In genomic region chr3:23540600-23540999, GRCh38 we compare ENCODE assay signal across 31 cellular contexts.
"Had no signal": no experiment of that assay in that cellular context is flagged by ENCODE, and none has a peak within 500 bp of the region (broad histone marks: within the 10 kb centered on the region; RNA-seq: fewer than 3 reads in every experiment).

No MANE protein-coding gene starts in this region.

- H3K4me2 ChIP-seq: SK-N-SH had no signal

- FAIRE-seq: astrocyte, RCC 7860, TTC549 had no signal

- DNase-seq: activated CD4-positive, alpha-beta T cell treated with anti-CD3 and anti-CD28 coated beads for 36 hours; activated CD4-positive, alpha-beta T cell treated with anti-CD3 and anti-CD28 coated beads, Interleukin-2, amount 10 ng/mL, durations not matched to agents 7 days and 5 days; activated CD4-positive, alpha-beta T cell treated with anti-CD3 and anti-CD28 coated beads, Interleukin-2, amount 50 U/mL, for 48 hours; activated CD8-positive, alpha-beta T cell treated with anti-CD3 and anti-CD28 coated beads, Interleukin-2, amount 10 ng/mL, durations not matched to agents 7 days and 5 days; activated gamma-delta T cell treated with Interleukin-2 at 50 U/mL for 16 hours; activated naive CD4-positive, alpha-beta T cell treated with anti-CD3 and anti-CD28 coated beads for 36 hours; activated T-cell treated with anti-CD3 and anti-CD28 coated beads, Interleukin-2, amount 50 U/mL, for 24 hours; adrenal gland; body of pancreas; MM.1S; MV-4-11; NCI-H1092; NCI-H1436 treated with DMSO at 0.1 percent for 48 hours; NCI-H1694 treated with DMSO at 0.1 percent for 48 hours; NCI-H2029; NCI-H2171; NCI-H510A; NCI-H526; NCI-H748 treated with DMSO at 0.1 percent for 48 hours; PC-3; Right ventricle myocardium superior; SJCRH30; SK-N-SH had no signal

- ATAC-seq: activated CD4-positive, alpha-beta T cell treated with anti-CD3 and anti-CD28 coated beads for 36 hours; activated CD4-positive, CD25-positive, alpha-beta regulatory T cell treated with anti-CD3 and anti-CD28 coated beads, Interleukin-2, amount 50 U/mL, for 24 hours; activated CD8-positive, alpha-beta T cell treated with anti-CD3 and anti-CD28 coated beads, Interleukin-2, amount 10 ng/mL, durations not matched to agents 7 days and 5 days; activated naive CD4-positive, alpha-beta T cell treated with anti-CD3 and anti-CD28 coated beads, Interleukin-2, amount 50 U/mL, for 72 hours; body of pancreas; PC-3 had no signal

- H3K27ac ChIP-seq: adrenal gland, body of pancreas, breast epithelium, SJCRH30 had no signal

- H3K9me3 Mint-ChIP-seq: activated naive CD4-positive, alpha-beta T cell treated with anti-CD3 and anti-CD28 coated beads for 36 hours; activated T-cell treated with anti-CD3 and anti-CD28 coated beads, Interleukin-2, amount 50 U/mL, for 24 hours; T-helper 1 cell treated with Interleukin-12 subunit alpha and Interleukin-12 subunit beta and Interleukin-4 antibody, amounts not matched to agents 30 μg/mL and 1 μg/mL, for 36 hours; T-helper 2 cell treated with Interferon-gamma antibody and Interleukin-4, amounts not matched to agents 5 μg/mL and 100 μg/mL, for 36 hours had no signal

- H3K36me3 ChIP-seq: adrenal gland, breast epithelium, SJCRH30 had no signal

- H3K27ac Mint-ChIP-seq: activated CD4-positive, alpha-beta T cell treated with anti-CD3 and anti-CD28 coated beads for 36 hours; activated CD4-positive, alpha-beta T cell treated with anti-CD3 and anti-CD28 coated beads, Interleukin-2, amount 10 ng/mL, durations not matched to agents 7 days and 5 days; activated CD8-positive, alpha-beta T cell treated with anti-CD3 and anti-CD28 coated beads, Interleukin-2, amount 10 ng/mL, durations not matched to agents 7 days and 5 days; activated naive CD4-positive, alpha-beta T cell treated with anti-CD3 and anti-CD28 coated beads for 36 hours; activated naive CD4-positive, alpha-beta T cell treated with anti-CD3 and anti-CD28 coated beads, Interleukin-2, amount 50 U/mL, for 72 hours; activated T-cell treated with anti-CD3 and anti-CD28 coated beads, Interleukin-2, amount 50 U/mL, for 24 hours; T-helper 1 cell treated with Interleukin-12 subunit alpha and Interleukin-12 subunit beta and Interleukin-4 antibody, amounts not matched to agents 30 μg/mL and 1 μg/mL, for 36 hours; T-helper 2 cell treated with Interferon-gamma antibody and Interleukin-4, amounts not matched to agents 5 μg/mL and 100 μg/mL, for 36 hours had no signal

- H3K4me3 Mint-ChIP-seq: activated CD4-positive, alpha-beta T cell treated with anti-CD3 and anti-CD28 coated beads for 36 hours; activated CD4-positive, alpha-beta T cell treated with anti-CD3 and anti-CD28 coated beads, Interleukin-2, amount 10 ng/mL, durations not matched to agents 7 days and 5 days; activated CD8-positive, alpha-beta T cell treated with anti-CD3 and anti-CD28 coated beads, Interleukin-2, amount 10 ng/mL, durations not matched to agents 7 days and 5 days; activated naive CD4-positive, alpha-beta T cell treated with anti-CD3 and anti-CD28 coated beads for 36 hours; activated T-cell treated with anti-CD3 and anti-CD28 coated beads, Interleukin-2, amount 50 U/mL, for 24 hours; T-helper 1 cell treated with Interleukin-12 subunit alpha and Interleukin-12 subunit beta and Interleukin-4 antibody, amounts not matched to agents 30 μg/mL and 1 μg/mL, for 36 hours; T-helper 2 cell treated with Interferon-gamma antibody and Interleukin-4, amounts not matched to agents 5 μg/mL and 100 μg/mL, for 36 hours had no signal

- H3K4me1 Mint-ChIP-seq: activated CD4-positive, alpha-beta T cell treated with anti-CD3 and anti-CD28 coated beads for 36 hours; activated CD4-positive, alpha-beta T cell treated with anti-CD3 and anti-CD28 coated beads, Interleukin-2, amount 10 ng/mL, durations not matched to agents 7 days and 5 days had no signal

- H3K27me3 Mint-ChIP-seq: activated CD4-positive, alpha-beta T cell treated with anti-CD3 and anti-CD28 coated beads for 36 hours; activated CD4-positive, alpha-beta T cell treated with anti-CD3 and anti-CD28 coated beads, Interleukin-2, amount 10 ng/mL, durations not matched to agents 7 days and 5 days had no signal

- H3K4me3 ChIP-seq: adrenal gland, body of pancreas, breast epithelium, SJCRH30 had no signal

- H3K9me3 ChIP-seq: adrenal gland, body of pancreas, breast epithelium, SJCRH30, SK-N-SH had no signal

- H3K4me1 ChIP-seq: adrenal gland, body of pancreas, breast epithelium had no signal

- H3K27me3 ChIP-seq: adrenal gland, body of pancreas, breast epithelium, SJCRH30 had no signal

- H3K9ac ChIP-seq: SK-N-SH had no signal
